In the genomic region with DNA sequence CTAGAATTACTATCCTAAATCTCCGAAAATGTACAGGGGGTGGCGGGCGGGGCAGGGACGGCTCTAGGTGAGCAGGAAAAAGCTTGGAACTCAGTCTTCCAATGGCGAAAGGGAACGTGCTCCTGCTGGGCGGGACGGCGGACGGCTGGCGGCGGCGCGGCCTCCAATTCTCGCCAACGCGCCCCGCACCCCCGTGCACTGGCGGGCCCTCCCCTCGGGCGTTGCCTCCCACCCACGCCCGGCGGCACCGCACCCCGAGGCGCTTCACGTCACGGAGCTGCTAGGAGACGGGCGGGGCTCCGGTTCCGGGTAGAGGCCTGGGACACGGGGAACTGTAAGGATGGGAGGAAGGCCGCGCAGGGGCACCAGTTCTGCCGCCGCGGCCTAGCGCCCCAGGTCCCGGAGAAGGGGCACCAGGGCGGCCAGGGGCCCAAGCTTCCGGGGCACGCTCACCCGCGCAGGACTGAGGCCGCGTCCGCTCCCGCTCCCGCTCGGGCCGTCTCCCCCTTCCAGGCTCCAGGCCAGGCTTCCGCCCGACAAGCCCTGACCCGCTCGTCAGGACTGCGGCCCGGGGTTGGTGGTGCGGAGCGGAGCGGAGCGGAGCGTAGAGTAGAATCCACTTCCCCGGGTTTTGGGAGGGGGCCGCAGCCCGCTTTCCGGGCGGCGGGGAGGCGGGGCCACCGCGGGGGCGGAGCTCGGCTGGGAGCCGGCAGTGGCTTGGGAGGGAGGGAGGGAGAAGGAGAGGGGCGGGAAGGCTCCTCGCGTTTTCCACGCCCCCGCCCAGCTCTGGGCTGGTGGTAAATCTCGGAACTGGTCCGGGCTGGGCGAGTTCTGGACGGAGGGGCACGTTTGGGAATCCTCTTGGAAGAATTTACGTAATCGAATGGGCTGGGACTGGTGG, we compare ENCODE assay signal across 8 cellular contexts. TPM values are rescaled to one million over a fixed set of nuclear protein-coding genes. Genes with fewer than 3 reads are reported as not detected.
DNase-seq lines count a peak whose midpoint lies in the region; ATAC-seq, FAIRE-seq and TF ChIP-seq lines count a peak whose summit lies in the region.

A gene (minus strand): TSS at position 594 of the 901 bp plus-strand sequence. CDS start 3,167 bp downstream, outside the sequence.

- TF ChIP-seq RAD21 in H1 (IDR thresholded peaks at IDR 0.05 in 1 of 2, conservative IDR thresholded peaks at IDR 0.05 in 1 of 2; ENCODE audit: low read depth in 2 of 2, low read length in 2 of 2) = no peak

- no peak within 1 kb of the TSS for H2AK5ac ChIP-seq in H1 (ENCODE audit: low read depth, low read length)
- H2AK5ac ChIP-seq in mesendoderm (ENCODE audit: low read length) = no peak within 1 kb of the TSS

- H3K79me2 ChIP-seq in H1 (ENCODE audit: control insufficient read depth in 1 of 2, insufficient read depth in 2 of 2, low read length in 2 of 2) = peaks cover 0 to 19% of the 10 kb centered on the region in 2 experiments; a peak in 3 of 4 replicates
- H3K79me2 ChIP-seq in mesendoderm (ENCODE audit: control insufficient read depth, insufficient read depth, low read length) = no peaks in the 10 kb centered on the region

- H3K18ac ChIP-seq in H1 (ENCODE audit: extremely low read depth, low read length) (peak within 1 kb of the TSS; percentile 94), mesendoderm (ENCODE audit: low read length) (peak within 1 kb of the TSS; percentile 88)

- H2BK5ac ChIP-seq in H1 (ENCODE audit: low read depth, low read length) (peak within 1 kb of the TSS; percentile 91; the same call in 1 of the 2 replicates), mesendoderm (ENCODE audit: low read length) (peak within 1 kb of the TSS; percentile 89)

- peak; percentile 81 to 89 for TF ChIP-seq POLR2A in H1 (IDR thresholded peaks at IDR 0.05; ENCODE audit: control extremely low read depth in 1 of 2, low read depth in 2 of 2, low read length in 2 of 2)

- no peak; a peak in 1 of 3 replicates for TF ChIP-seq EP300 in H1 (IDR thresholded peaks at IDR 0.05; ENCODE audit: borderline replicate concordance in 1 of 2, low read depth in 2 of 2, low read length in 2 of 2)

- H3K56ac ChIP-seq in H1 (replicated peaks; ENCODE audit: insufficient read length, low read depth, low read length) (peak within 1 kb of the TSS; percentile 79), mesendoderm (ENCODE audit: low read length) (peak within 1 kb of the TSS; percentile 90)

- H3K4me1 ChIP-seq in H1 (replicated peaks in 1 of 4; ENCODE audit: control insufficient read depth in 3 of 4, insufficient read depth in 4 of 4, low read length in 3 of 4) (peaks cover 0 to 8% (median 5%) of the 10 kb centered on the region in 4 experiments; a peak in 4 of 7 replicates), mesendoderm (ENCODE audit: control insufficient read depth, low read depth, low read length) (peaks cover 5% of the 10 kb centered on the region)

- peak within 1 kb of the TSS; percentile 79 for H2BK120ac ChIP-seq in H1 (replicated peaks; ENCODE audit: low read depth, low read length)
- H2BK120ac ChIP-seq in mesendoderm (ENCODE audit: low read depth, low read length) = no peak within 1 kb of the TSS

- H4K91ac ChIP-seq in H1 (replicated peaks; ENCODE audit: insufficient read length, low read length) = peak within 1 kb of the TSS; percentile 93

- H3K27ac ChIP-seq in H1 (ENCODE audit: low read depth, low read length) (peak within 1 kb of the TSS; percentile 93), mesendoderm (ENCODE audit: low read depth, low read length) (peak within 1 kb of the TSS; percentile 100)

- POLR2A ChIA-PET in H1 (lab: Charles Lee; ENCODE audit: partially characterized antibody) = interaction anchor here (0.7 to 1.8 kb wide), 17 partner anchors 8 to 221 kb away, joined by 3 to 8 read pairs (median 4); a partner anchor contains a TSS

- H3K27me3 ChIP-seq in H1 (replicated peaks in 1 of 4; ENCODE audit: control insufficient read depth in 3 of 4, extremely low read depth in 1 of 4, insufficient read depth in 3 of 4, low read length in 3 of 4) (no peaks in the 10 kb centered on the region), mesendoderm (ENCODE audit: insufficient read depth, low read length, poor library complexity) (no peaks in the 10 kb centered on the region)

- H3K4me3 ChIP-seq in H1 (ENCODE audit: extremely low read depth in 1 of 4, insufficient read depth in 2 of 4, low read depth in 3 of 4, low read length in 4 of 4) (peak within 1 kb of the TSS; percentile 68 to 86 (median 78)), mesendoderm (ENCODE audit: low read length) (peak within 1 kb of the TSS; percentile 64)

- H2AFZ ChIP-seq in H1 (ENCODE audit: low read length) = 0 out of 2 replicates have a peak within 1 kb of the TSS, but pooled peaks have one; percentile 31

- no peaks in the 10 kb centered on the region for H4K20me1 ChIP-seq in H1 (replicated peaks in 1 of 2; ENCODE audit: control insufficient read depth in 1 of 2, insufficient read depth in 2 of 2, low read length in 2 of 2)

- 0 out of 2 replicates have a peak within 1 kb of the TSS, but pooled peaks have one; percentile 43 for H2BK12ac ChIP-seq in H1 (ENCODE audit: low read depth, low read length)

- H3K23me2 ChIP-seq in H1 (ENCODE audit: low read depth, low read length) = peaks cover 3% of the 10 kb centered on the region; the same call in 1 of the 2 replicates

- H2BK20ac ChIP-seq in H1 (ENCODE audit: low read length) = no peak within 1 kb of the TSS

- H3K9ac ChIP-seq in H1 (replicated peaks in 1 of 4; ENCODE audit: extremely low read depth in 1 of 4, low read depth in 3 of 4, low read length in 3 of 4) (peak within 1 kb of the TSS; percentile 78 to 95 (median 88)), mesendoderm (ENCODE audit: low read length) (peak within 1 kb of the TSS; percentile 91)

- H3K79me1 ChIP-seq in H1 (ENCODE audit: low read depth, low read length) = 0 out of 2 replicates have a peak, but pooled peaks cover 2% of the 10 kb centered on the region
- peaks cover 1% of the 10 kb centered on the region for H3K79me1 ChIP-seq in mesendoderm (ENCODE audit: low read length)

- CTCF ChIA-PET in H1 (lab: Charles Lee; ENCODE audit: partially characterized antibody) = interaction anchor here (0.6 to 2.7 kb wide), 7 partner anchors 11 to 260 kb away, joined by 3 to 14 read pairs (median 4); no protein-coding TSS in a partner anchor

- FAIRE-seq in HTR-8/SVneo (lab: Jason Lieb, UNC) = peak; percentile 82
- no peak for FAIRE-seq in H1 (lab: Jason Lieb, UNC)

- H3K4ac ChIP-seq in H1 (replicated peaks; ENCODE audit: insufficient read length, low read depth, low read length) = peak within 1 kb of the TSS; percentile 78
- peak within 1 kb of the TSS; percentile 74 for H3K4ac ChIP-seq in mesendoderm (ENCODE audit: low read depth, low read length)

- H2BK15ac ChIP-seq in H1 (ENCODE audit: low read length) (no peak within 1 kb of the TSS), mesendoderm (replicated peaks; ENCODE audit: low read depth) (no peak within 1 kb of the TSS)

- peaks cover 0 to 6% (median 0%) of the 10 kb centered on the region in 4 experiments; a peak in 1 of 8 replicates for H3K36me3 ChIP-seq in H1 (ENCODE audit: control insufficient read depth in 2 of 4, insufficient read depth in 4 of 4, low read length in 3 of 4)
- no peaks in the 10 kb centered on the region for H3K36me3 ChIP-seq in mesendoderm (ENCODE audit: control insufficient read depth, insufficient read depth, low read length)

- H4K5ac ChIP-seq in H1 (ENCODE audit: insufficient read length, low read depth, low read length) = peak within 1 kb of the TSS; percentile 99
- no peak within 1 kb of the TSS for H4K5ac ChIP-seq in mesendoderm (ENCODE audit: low read length)

- 2% methylated on average over 41 of the region's 89 CpGs; no CpG with 5 or more reads in 1 of the 2 experiments for WGBS in H1 (ENCODE audit: extremely low coverage in 1 of 2, insufficient coverage in 1 of 2, insufficient read length in 1 of 2, insufficient replicate concordance in 2 of 2, low coverage in 1 of 2, low lambda C conversion rate in 2 of 2, missing lambda C conversion rate in 1 of 2), 2 experiments
- WGBS in mesendoderm (ENCODE audit: extremely low coverage, insufficient coverage, low lambda C conversion rate) = no CpG with 5 or more reads among the region's 89 CpGs

- no peak for TF ChIP-seq CTCF in H1 (IDR thresholded peaks at IDR 0.05; ENCODE audit: control extremely low read depth in 1 of 3, insufficient read depth in 1 of 3, low read depth in 1 of 3, low read length in 3 of 3)

- ATAC-seq in GM21367 (IDR thresholded peaks at IDR 0.05; ENCODE audit: unreplicated experiment) = peak; percentile 86

- peak; percentile 98 for DNase-seq in COLO829 (ENCODE audit: low spot score)
- DNase-seq in HTR-8/SVneo (ENCODE audit: insufficient read length, low spot score) = peak; percentile 93
- DNase-seq in NOMO-1 treated with dmso at 0.1 percent for 144 hours (lab: John Stamatoyannopoulos, UW; ENCODE audit: unreplicated experiment) = peak; percentile 88
- peak; percentile 77 to 87 (median 80) for DNase-seq in activated CD8-positive, alpha-beta memory T cell treated with anti-CD3 and anti-CD28 coated beads for 48 hours (ENCODE audit: low read depth in 2 of 3, low spot score in 2 of 3)
- DNase-seq in H1 (ENCODE audit: low read depth in 1 of 2, low spot score in 2 of 2) = peak; percentile 88 to 93
- DNase-seq in mesendoderm = peak; percentile 99
- DNase-seq in stimulated activated CD8-positive, alpha-beta memory T cell treated with anti-CD3 and anti-CD28 coated beads, Interleukin-15, amount 100 ng/mL, for 1 hour (ENCODE audit: low read depth) = peak; percentile 66

- peak within 1 kb of the TSS; percentile 98 for H4K8ac ChIP-seq in H1 (ENCODE audit: extremely low read depth, insufficient read depth, low read length)
- H4K8ac ChIP-seq in mesendoderm (ENCODE audit: low read depth, low read length) = no peak within 1 kb of the TSS

- H3K23ac ChIP-seq in H1 (ENCODE audit: insufficient read length) (no peak within 1 kb of the TSS), mesendoderm (ENCODE audit: low read length) (no peak within 1 kb of the TSS)

- H3K4me2 ChIP-seq in H1 (ENCODE audit: insufficient read depth in 1 of 2, low read depth in 2 of 2, low read length in 2 of 2) (peak within 1 kb of the TSS; percentile 80 to 84), mesendoderm (ENCODE audit: low read length) (peak within 1 kb of the TSS; percentile 67)

- no peaks in the 10 kb centered on the region for H3K9me3 ChIP-seq in H1 (ENCODE audit: insufficient read depth in 2 of 2, low read depth in 1 of 2, low read length in 1 of 2)

- H3K14ac ChIP-seq in H1 (ENCODE audit: insufficient read length) = no peak within 1 kb of the TSS

RNA-seq across cellular contexts. Expression of the gene that starts here (rescaled TPM):
- 17.7 and 19.4 TPM in 2 replicates for total RNA-seq in H1 (2021; fragmentation: NEBNext Ultra II Directional; extraction: Animal tissue kit (Norgen Biotek cat#: 25700))
- polyA plus RNA-seq in H1 (2011; rRNA removed) = 5.0 and 8.3 TPM in 2 replicates
- polyA plus RNA-seq in H1 (2011; cell fraction: cytosol; rRNA removed) = 10.8 TPM
- polyA plus RNA-seq in H1 (2011; cell fraction: nucleus; rRNA removed) = 7.4 TPM
- polyA plus RNA-seq in H1 (2012, experiment 1 of 2) = 12.7 to 15.5 TPM (median 12.9 TPM) in 4 replicates
- polyA plus RNA-seq in H1 (2012, experiment 2 of 2) = 2.6 TPM
- 12.0 TPM for polyA plus RNA-seq in H1 (2013, experiment 1 of 2)
- 11.9 TPM for polyA plus RNA-seq in H1 (2013, experiment 2 of 2)
- 11.0 and 12.3 TPM in 2 replicates for polyA minus RNA-seq in H1 (2011; rRNA and poly(A)+ RNA removed)
- 5.4 TPM for polyA minus RNA-seq in H1 (2011; cell fraction: cytosol; rRNA and poly(A)+ RNA removed)
- polyA minus RNA-seq in H1 (2011; cell fraction: nucleus; rRNA and poly(A)+ RNA removed) = 10.9 TPM
- 14.9 TPM for polyA plus RNA-seq in mesendoderm (2013, experiment 1 of 2)
- 14.2 TPM for polyA plus RNA-seq in mesendoderm (2013, experiment 2 of 2)

Comparison
In these comparisons a context has a peak if more than half of its experiments do, and no peak if none do; other contexts are left out.
1. Peak in every context shown above with its lines: DNase-seq, ATAC-seq, H3K4me3 ChIP-seq and H3K27ac ChIP-seq.